ENCODE assay signal across 1 cellular context in the genomic region with DNA sequence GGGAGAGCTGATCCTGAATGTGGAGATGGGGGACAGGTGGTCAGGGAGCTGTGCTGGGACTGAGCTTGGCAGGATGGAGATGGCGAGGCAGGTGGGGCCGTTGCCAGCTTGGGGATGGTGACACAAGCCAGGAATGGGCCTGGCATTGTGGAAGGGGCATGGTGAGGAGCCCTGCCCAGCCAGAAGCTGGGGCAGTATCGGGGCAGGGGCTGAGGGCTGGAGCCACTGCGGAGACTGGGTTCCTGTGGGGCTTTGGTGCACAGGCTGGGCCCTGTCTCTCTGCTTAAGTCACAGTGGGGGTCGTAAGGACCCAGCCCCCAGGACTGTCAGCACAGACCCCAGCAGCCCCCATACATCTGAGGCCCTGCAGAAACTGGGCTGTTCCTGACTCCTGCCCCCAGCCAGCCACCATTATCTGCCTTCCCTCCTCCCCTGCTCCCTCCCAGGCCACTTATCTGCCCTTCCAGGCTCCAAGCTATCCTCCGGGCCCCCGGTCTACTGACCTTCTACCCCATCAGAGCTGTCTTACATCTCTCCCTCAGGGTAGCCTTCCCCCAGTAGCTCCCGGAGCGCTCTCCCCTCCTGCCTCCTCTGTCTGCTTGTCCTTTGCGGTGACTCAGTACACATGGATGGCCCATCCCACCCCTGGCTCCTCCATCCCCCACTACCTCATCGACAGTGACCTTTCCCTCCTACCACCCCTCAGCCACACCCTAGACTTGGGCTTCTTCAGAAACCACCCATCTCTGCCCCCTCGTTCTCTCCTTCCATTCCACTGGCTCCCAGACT.
TF ChIP-seq lines count a peak whose summit lies in the region.

No MANE protein-coding gene starts in this region.

TF ChIP-seq in HepG2, 621 proteins besides CTCF, POLR2A, EP300 and RAD21:
- TF ChIP-seq SMARCC2 (IDR thresholded peaks at IDR 0.05) (no peak), NONO (IDR thresholded peaks at IDR 0.05) (no peak), NONO (CRISPR knock-in tag; conservative IDR thresholded peaks at IDR 0.05) (no peak), ZNF44 (CRISPR knock-in tag; IDR thresholded peaks at IDR 0.05) (no peak), MEF2D (CRISPR knock-in tag; IDR thresholded peaks at IDR 0.05) (no peak), BORCS8-MEF2B (CRISPR knock-in tag; IDR thresholded peaks at IDR 0.05) (no peak), KLF9 (CRISPR knock-in tag; IDR thresholded peaks at IDR 0.05; ENCODE audit: low read depth) (no peak), ZNF839 (CRISPR knock-in tag; IDR thresholded peaks at IDR 0.05; ENCODE audit: borderline replicate concordance) (no peak), ZNF703 (CRISPR knock-in tag; IDR thresholded peaks at IDR 0.05; ENCODE audit: borderline replicate concordance) (no peak), CBFB (CRISPR knock-in tag; IDR thresholded peaks at IDR 0.05) (no peak), EEA1 (CRISPR knock-in tag; IDR thresholded peaks at IDR 0.05; ENCODE audit: borderline replicate concordance) (no peak), ZNF660 (CRISPR knock-in tag; IDR thresholded peaks at IDR 0.05; ENCODE audit: borderline replicate concordance, low read depth) (no peak), ZNF670 (CRISPR knock-in tag; IDR thresholded peaks at IDR 0.05; ENCODE audit: borderline replicate concordance) (no peak), ZNF879 (CRISPR knock-in tag; IDR thresholded peaks at IDR 0.05) (no peak), PRMT3 (CRISPR knock-in tag; IDR thresholded peaks at IDR 0.05; ENCODE audit: borderline replicate concordance, low read depth) (no peak), ELF4 (CRISPR knock-in tag; IDR thresholded peaks at IDR 0.05; ENCODE audit: borderline replicate concordance) (no peak), HNRNPH1 (optimal IDR thresholded peaks at IDR 0.05; ENCODE audit: low read depth, low read length) (no peak)
- TF ChIP-seq, protein P1, sequence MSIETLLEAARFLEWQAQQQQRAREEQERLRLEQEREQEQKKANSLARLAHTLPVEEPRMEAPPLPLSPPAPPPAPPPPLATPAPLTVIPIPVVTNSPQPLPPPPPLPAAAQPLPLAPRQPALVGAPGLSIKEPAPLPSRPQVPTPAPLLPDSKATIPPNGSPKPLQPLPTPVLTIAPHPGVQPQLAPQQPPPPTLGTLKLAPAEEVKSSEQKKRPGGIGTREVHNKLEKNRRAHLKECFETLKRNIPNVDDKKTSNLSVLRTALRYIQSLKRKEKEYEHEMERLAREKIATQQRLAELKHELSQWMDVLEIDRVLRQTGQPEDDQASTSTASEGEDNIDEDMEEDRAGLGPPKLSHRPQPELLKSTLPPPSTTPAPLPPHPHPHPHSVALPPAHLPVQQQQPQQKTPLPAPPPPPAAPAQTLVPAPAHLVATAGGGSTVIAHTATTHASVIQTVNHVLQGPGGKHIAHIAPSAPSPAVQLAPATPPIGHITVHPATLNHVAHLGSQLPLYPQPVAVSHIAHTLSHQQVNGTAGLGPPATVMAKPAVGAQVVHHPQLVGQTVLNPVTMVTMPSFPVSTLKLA (IDR thresholded peaks at IDR 0.05), result no peak
- TF ChIP-seq, protein P2, sequence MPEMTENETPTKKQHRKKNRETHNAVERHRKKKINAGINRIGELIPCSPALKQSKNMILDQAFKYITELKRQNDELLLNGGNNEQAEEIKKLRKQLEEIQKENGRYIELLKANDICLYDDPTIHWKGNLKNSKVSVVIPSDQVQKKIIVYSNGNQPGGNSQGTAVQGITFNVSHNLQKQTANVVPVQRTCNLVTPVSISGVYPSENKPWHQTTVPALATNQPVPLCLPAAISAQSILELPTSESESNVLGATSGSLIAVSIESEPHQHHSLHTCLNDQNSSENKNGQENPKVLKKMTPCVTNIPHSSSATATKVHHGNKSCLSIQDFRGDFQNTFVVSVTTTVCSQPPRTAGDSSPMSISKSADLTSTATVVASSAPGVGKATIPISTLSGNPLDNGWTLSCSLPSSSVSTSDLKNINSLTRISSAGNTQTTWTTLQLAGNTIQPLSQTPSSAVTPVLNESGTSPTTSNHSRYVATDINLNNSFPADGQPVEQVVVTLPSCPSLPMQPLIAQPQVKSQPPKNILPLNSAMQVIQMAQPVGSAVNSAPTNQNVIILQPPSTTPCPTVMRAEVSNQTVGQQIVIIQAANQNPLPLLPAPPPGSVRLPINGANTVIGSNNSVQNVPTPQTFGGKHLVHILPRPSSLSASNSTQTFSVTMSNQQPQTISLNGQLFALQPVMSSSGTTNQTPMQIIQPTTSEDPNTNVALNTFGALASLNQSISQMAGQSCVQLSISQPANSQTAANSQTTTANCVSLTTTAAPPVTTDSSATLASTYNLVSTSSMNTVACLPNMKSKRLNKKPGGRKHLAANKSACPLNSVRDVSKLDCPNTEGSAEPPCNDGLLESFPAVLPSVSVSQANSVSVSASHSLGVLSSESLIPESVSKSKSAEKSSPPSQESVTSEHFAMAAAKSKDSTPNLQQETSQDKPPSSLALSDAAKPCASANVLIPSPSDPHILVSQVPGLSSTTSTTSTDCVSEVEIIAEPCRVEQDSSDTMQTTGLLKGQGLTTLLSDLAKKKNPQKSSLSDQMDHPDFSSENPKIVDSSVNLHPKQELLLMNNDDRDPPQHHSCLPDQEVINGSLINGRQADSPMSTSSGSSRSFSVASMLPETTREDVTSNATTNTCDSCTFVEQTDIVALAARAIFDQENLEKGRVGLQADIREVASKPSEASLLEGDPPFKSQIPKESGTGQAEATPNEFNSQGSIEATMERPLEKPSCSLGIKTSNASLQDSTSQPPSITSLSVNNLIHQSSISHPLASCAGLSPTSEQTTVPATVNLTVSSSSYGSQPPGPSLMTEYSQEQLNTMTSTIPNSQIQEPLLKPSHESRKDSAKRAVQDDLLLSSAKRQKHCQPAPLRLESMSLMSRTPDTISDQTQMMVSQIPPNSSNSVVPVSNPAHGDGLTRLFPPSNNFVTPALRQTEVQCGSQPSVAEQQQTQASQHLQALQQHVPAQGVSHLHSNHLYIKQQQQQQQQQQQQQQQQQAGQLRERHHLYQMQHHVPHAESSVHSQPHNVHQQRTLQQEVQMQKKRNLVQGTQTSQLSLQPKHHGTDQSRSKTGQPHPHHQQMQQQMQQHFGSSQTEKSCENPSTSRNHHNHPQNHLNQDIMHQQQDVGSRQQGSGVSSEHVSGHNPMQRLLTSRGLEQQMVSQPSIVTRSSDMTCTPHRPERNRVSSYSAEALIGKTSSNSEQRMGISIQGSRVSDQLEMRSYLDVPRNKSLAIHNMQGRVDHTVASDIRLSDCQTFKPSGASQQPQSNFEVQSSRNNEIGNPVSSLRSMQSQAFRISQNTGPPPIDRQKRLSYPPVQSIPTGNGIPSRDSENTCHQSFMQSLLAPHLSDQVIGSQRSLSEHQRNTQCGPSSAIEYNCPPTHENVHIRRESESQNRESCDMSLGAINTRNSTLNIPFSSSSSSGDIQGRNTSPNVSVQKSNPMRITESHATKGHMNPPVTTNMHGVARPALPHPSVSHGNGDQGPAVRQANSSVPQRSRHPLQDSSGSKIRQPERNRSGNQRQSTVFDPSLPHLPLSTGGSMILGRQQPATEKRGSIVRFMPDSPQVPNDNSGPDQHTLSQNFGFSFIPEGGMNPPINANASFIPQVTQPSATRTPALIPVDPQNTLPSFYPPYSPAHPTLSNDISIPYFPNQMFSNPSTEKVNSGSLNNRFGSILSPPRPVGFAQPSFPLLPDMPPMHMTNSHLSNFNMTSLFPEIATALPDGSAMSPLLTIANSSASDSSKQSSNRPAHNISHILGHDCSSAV (CRISPR knock-in tag; IDR thresholded peaks at IDR 0.05; ENCODE audit: borderline replicate concordance), result no peak
TF ChIP-seq in HepG2: peak in this region for 0.
